23 cellular contexts compared by ENCODE assay signal in genomic region chr13:112685856-112686255, GRCh38. TPM values are rescaled to one million over a fixed set of nuclear protein-coding genes. Genes with fewer than 3 reads are reported as not detected.
DNase-seq lines count a peak whose midpoint lies in the region; ATAC-seq and TF ChIP-seq lines count a peak whose summit lies in the region.
"Had no signal": no experiment of that assay in that cellular context is flagged by ENCODE, and none has a peak within 500 bp of the region (broad histone marks: within the 10 kb centered on the region; RNA-seq: fewer than 3 reads in every experiment).

No MANE protein-coding gene starts in this region.

- 43 to 50% methylated on average over 5 of the region's 5 CpGs for WGBS in body of pancreas, 2 donors

- H3K4me1 ChIP-seq in body of pancreas: peaks cover 12% of the 10 kb centered on the region
- no peaks in the 10 kb centered on the region for H3K4me1 ChIP-seq in colonic mucosa
- H3K4me1 ChIP-seq: BE2C, uterus had no signal

- peak overlapping the region; percentile 14 for H3K27ac Mint-ChIP-seq in memory B cell
- H3K27ac Mint-ChIP-seq: activated B cell treated with CpG ODN at 0.5 μM for 24 hours; activated naive CD8-positive, alpha-beta T cell; T-helper 17 cell had no signal

- H3K27me3 Mint-ChIP-seq in memory B cell: no peaks in the 10 kb centered on the region
- H3K27me3 Mint-ChIP-seq: activated B cell treated with CpG ODN at 0.5 μM for 24 hours; activated naive CD8-positive, alpha-beta T cell; T-helper 17 cell had no signal

- H3K27ac ChIP-seq in body of pancreas: peak overlapping the region in 3 of 4 donors; percentile 33 to 83 (median 72)
- no peak overlapping the region for H3K27ac ChIP-seq in colonic mucosa
- H3K27ac ChIP-seq: SJCRH30, uterus had no signal

- H3K4me3 ChIP-seq in body of pancreas: no peak overlapping the region
- no peak overlapping the region for H3K4me3 ChIP-seq in colonic mucosa
- H3K4me3 ChIP-seq: SJCRH30, smooth muscle cell, uterus had no signal

- H3K36me3 ChIP-seq in body of pancreas (replicated peaks in 1 of 2; ENCODE audit: insufficient read depth in 1 of 2, low read depth in 2 of 2): no peaks in the 10 kb centered on the region
- H3K36me3 ChIP-seq in colonic mucosa: no peaks in the 10 kb centered on the region
- H3K36me3 ChIP-seq: BE2C, SJCRH30, uterus had no signal

- DNase-seq in DMS79 treated with DMSO at 0.1 percent for 48 hours (lab: John Stamatoyannopoulos, UW) (peak; percentile 36), DMS79 (lab: John Stamatoyannopoulos, UW) (no peak), DMS153 (lab: John Stamatoyannopoulos, UW) (peak; percentile 70), body of pancreas (peak in 3 of 4 donors; percentile 37 to 56 (median 40)), memory B cell (ENCODE audit: low spot score in 2 of 2) (no peak), colonic mucosa (no peak), inferior parietal cortex (ENCODE audit: extremely low spot score) (no peak)
- DNase-seq: activated B cell treated with CpG ODN at 0.5 μM for 24 hours; BE2C; KBM-7; mesendoderm; NCI-H1048; NCI-H2171 treated with DMSO at 0.1 percent for 48 hours; NCI-H774; PC-3; SJCRH30; stimulated activated CD4-positive, alpha-beta T cell treated with anti-CD3 and anti-CD28 coated beads, Interleukin-4, amount 100 ng/mL, for 4 hours; T-helper 17 cell; uterus had no signal

- TF ChIP-seq POLR2A in body of pancreas (IDR thresholded peaks at IDR 0.05): no peak

- H3K9me3 Mint-ChIP-seq in memory B cell: no peaks in the 10 kb centered on the region
- H3K9me3 Mint-ChIP-seq: activated B cell treated with CpG ODN at 0.5 μM for 24 hours, nephron had no signal

- H3K4me3 Mint-ChIP-seq in memory B cell: no peak overlapping the region
- H3K4me3 Mint-ChIP-seq: activated B cell treated with CpG ODN at 0.5 μM for 24 hours; activated naive CD8-positive, alpha-beta T cell; T-helper 17 cell had no signal

- H3K27me3 ChIP-seq in body of pancreas (no peaks in the 10 kb centered on the region), colonic mucosa (no peaks in the 10 kb centered on the region)
- H3K27me3 ChIP-seq: SJCRH30, uterus had no signal

- H3K9me3 ChIP-seq in body of pancreas (no peaks in the 10 kb centered on the region), colonic mucosa (no peaks in the 10 kb centered on the region)
- H3K9me3 ChIP-seq: BE2C, SJCRH30, uterus had no signal

- intact Hi-C loops in body of pancreas (cut with DNase I): no loop called here
- intact Hi-C loops in colonic mucosa (cut with DNase I): no loop called here

- no peaks in the 10 kb centered on the region for H3K36me3 Mint-ChIP-seq in memory B cell
- H3K36me3 Mint-ChIP-seq: activated naive CD8-positive, alpha-beta T cell had no signal

- H3K9ac ChIP-seq in colonic mucosa (ENCODE audit: low read depth in 2 of 2, low read length in 2 of 2): no peak overlapping the region

- TF ChIP-seq CTCF in body of pancreas (IDR thresholded peaks at IDR 0.05) (no peak), colonic mucosa (IDR thresholded peaks at IDR 0.05) (no peak)

- ATAC-seq in body of pancreas (no peak), memory B cell (ENCODE audit: low read depth) (no peak), HG02884 (IDR thresholded peaks at IDR 0.05; ENCODE audit: unreplicated experiment) (no peak)
- ATAC-seq: PC-3, T-helper 17 cell had no signal

- peaks cover 11% of the 10 kb centered on the region for H3K4me1 Mint-ChIP-seq in memory B cell

RNA-seq across cellular contexts. Expression of gene ATP11A, which starts 4.0 kb away (rescaled TPM):
- total RNA-seq in body of pancreas (10 to 100 TPM; 24.1 to 33.9 TPM), colonic mucosa (10 to 100 TPM; 15.8 to 19.6 TPM)

Comparison
In these comparisons a context has a peak if more than half of its experiments do, and no peak if none do; other contexts are left out.
1. DNase-seq: peak in DMS79 treated with DMSO at 0.1 percent for 48 hours (single experiment), DMS153 (single experiment) and body of pancreas (3 of 4); none in DMS79 (single experiment), memory B cell (0 of 2), colonic mucosa (single experiment) and inferior parietal cortex (single experiment).